In the genomic region with DNA sequence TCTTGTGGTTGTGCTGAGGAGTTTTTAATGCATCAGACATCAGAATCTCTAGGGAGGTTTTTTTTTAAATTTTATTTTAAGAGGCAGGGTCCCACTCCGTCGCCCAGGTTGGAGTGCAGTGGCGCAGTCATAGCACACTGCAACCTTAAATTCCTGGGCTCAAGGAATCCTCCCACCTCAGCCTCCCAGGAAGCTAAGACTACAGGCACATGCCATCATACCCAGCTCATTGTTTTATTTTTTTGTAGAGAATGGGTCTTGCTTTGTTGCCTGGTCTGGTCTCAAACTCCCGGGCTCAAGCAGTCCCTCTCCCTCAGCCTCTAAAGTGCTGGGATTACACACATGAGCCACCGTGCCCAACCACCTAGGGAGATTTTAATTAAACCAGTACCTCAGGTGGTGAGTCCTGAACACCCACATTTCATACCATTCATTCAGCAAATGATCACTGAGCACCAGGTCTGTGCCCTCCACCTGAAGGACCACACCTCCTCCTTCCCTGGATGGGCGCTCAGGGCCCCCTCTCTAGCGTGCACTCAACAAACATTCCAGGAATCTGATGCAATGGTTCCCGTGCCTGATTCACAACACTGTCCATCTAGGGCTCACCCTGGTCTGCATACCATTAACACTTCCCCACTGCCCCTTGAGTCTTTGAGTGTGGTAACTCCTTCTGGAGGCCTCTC, we compare ENCODE assay signal across 14 cellular contexts. TPM values are rescaled to one million over a fixed set of nuclear protein-coding genes. Genes with fewer than 3 reads are reported as not detected.
DNase-seq lines count a peak whose midpoint lies in the region; ATAC-seq, FAIRE-seq and TF ChIP-seq lines count a peak whose summit lies in the region.
"Had no signal": no experiment of that assay in that cellular context is flagged by ENCODE, and none has a peak within 500 bp of the region (broad histone marks: within the 10 kb centered on the region; RNA-seq: fewer than 3 reads in every experiment).

No MANE protein-coding gene starts in this region.

- H3K18ac ChIP-seq in neuronal stem cell (ENCODE audit: low read length) = no peak overlapping the region

- RAD21 ChIA-PET in GM12878 (lab: Charles Lee; ENCODE audit: unreplicated experiment) = interaction anchor here (0.9 to 1.0 kb wide), 2 partner anchors 9 to 21 kb away, joined by 4 read pairs; a partner anchor contains a TSS

- ATAC-seq in A549 (peak; percentile 77 to 81), GM12878 (no peak), GM21423 (IDR thresholded peaks at IDR 0.05; ENCODE audit: unreplicated experiment) (no peak), GM18858 (IDR thresholded peaks at IDR 0.05; ENCODE audit: unreplicated experiment) (no peak)
- ATAC-seq: CD8-positive, alpha-beta T cell had no signal

- TF ChIP-seq RAD21 in A549 (conservative IDR thresholded peaks at IDR 0.05 in 1 of 2, IDR thresholded peaks at IDR 0.05 in 1 of 2) = no peak
- TF ChIP-seq RAD21 in GM12878 (IDR thresholded peaks at IDR 0.05; ENCODE audit: insufficient read depth, low read depth, low read length) = no peak

- H3K9me3 ChIP-seq in A549 = no peaks in the 10 kb centered on the region
- H3K9me3 ChIP-seq in GM23248 (ENCODE audit: low read depth) = no peaks in the 10 kb centered on the region
- H3K9me3 ChIP-seq in GM12878 (replicated peaks; ENCODE audit: control insufficient read depth, insufficient read depth, low read length) = no peaks in the 10 kb centered on the region
- no peaks in the 10 kb centered on the region for H3K9me3 ChIP-seq in neuronal stem cell (replicated peaks in 1 of 2; ENCODE audit: control insufficient read depth in 2 of 2, insufficient read depth in 1 of 2, low read depth in 1 of 2, low read length in 2 of 2)

- H3K27ac ChIP-seq in A549 = peak overlapping the region; percentile 69 to 85
- peak overlapping the region; percentile 81 for H3K27ac ChIP-seq in GM23248
- no peak overlapping the region for H3K27ac ChIP-seq in GM12878 (ENCODE audit: control insufficient read depth, insufficient read depth)
- no peak overlapping the region for H3K27ac ChIP-seq in neuronal stem cell (replicated peaks; ENCODE audit: low read length)

- H3K36me3 ChIP-seq in GM23248 (ENCODE audit: low read depth) = no peaks in the 10 kb centered on the region
- no peaks in the 10 kb centered on the region for H3K36me3 ChIP-seq in GM12878 (ENCODE audit: control insufficient read depth in 2 of 2, insufficient read depth in 2 of 2, low read length in 1 of 2)
- no peaks in the 10 kb centered on the region for H3K36me3 ChIP-seq in neuronal stem cell (replicated peaks in 1 of 2; ENCODE audit: control insufficient read depth in 2 of 2, insufficient read depth in 2 of 2, low read length in 2 of 2)

- no peak overlapping the region for H2BK12ac ChIP-seq in neuronal stem cell (ENCODE audit: low read length)

- no peak overlapping the region for H4K91ac ChIP-seq in neuronal stem cell (ENCODE audit: low read depth, low read length, poor library complexity)

- H2BK120ac ChIP-seq in neuronal stem cell (ENCODE audit: low read depth, low read length) = no peak overlapping the region

- no peak overlapping the region for H2BK15ac ChIP-seq in neuronal stem cell (ENCODE audit: low read length)

- H3K79me2 ChIP-seq in GM23248 (ENCODE audit: insufficient read depth) = no peaks in the 10 kb centered on the region
- no peaks in the 10 kb centered on the region for H3K79me2 ChIP-seq in GM12878 (ENCODE audit: control insufficient read depth, insufficient read depth, low read length)

- H3K27me3 ChIP-seq in GM23248 (replicated peaks; ENCODE audit: insufficient read depth) (no peaks in the 10 kb centered on the region), GM12878 (replicated peaks in 1 of 2; ENCODE audit: control insufficient read depth in 2 of 2, insufficient read depth in 2 of 2, low read length in 1 of 2) (no peaks in the 10 kb centered on the region), neuronal stem cell (ENCODE audit: control insufficient read depth in 3 of 3, insufficient read depth in 3 of 3, low read depth in 1 of 3, low read length in 3 of 3) (no peaks in the 10 kb centered on the region)

- no peak overlapping the region for H2BK5ac ChIP-seq in neuronal stem cell (ENCODE audit: low read length)

- intact Hi-C loops in GM12878 (cut with micrococcal nuclease; ENCODE audit: unreplicated experiment) = no loop called here

- peak overlapping the region; percentile 54 for H3K4me2 ChIP-seq in A549
- peak overlapping the region; percentile 31 for H3K4me2 ChIP-seq in GM23248 (ENCODE audit: unreplicated experiment)
- no peak overlapping the region for H3K4me2 ChIP-seq in GM12878 (ENCODE audit: control insufficient read depth, insufficient read depth)
- no peak overlapping the region for H3K4me2 ChIP-seq in neuronal stem cell (ENCODE audit: insufficient read depth, low read length, poor library complexity, severe bottlenecking)

- H3K23ac ChIP-seq in neuronal stem cell (ENCODE audit: low read depth, low read length, poor library complexity) = no peak overlapping the region

- H3F3A ChIP-seq in GM23248 (ENCODE audit: insufficient read depth) = peaks cover 26% of the 10 kb centered on the region

- no peak overlapping the region for H3K4ac ChIP-seq in neuronal stem cell (ENCODE audit: low read length)

- 44% methylated on average over 8 of the region's 8 CpGs for WGBS in A549 (ENCODE audit: missing lambda C conversion rate)
- 72 to 75% methylated on average over 8 of the region's 8 CpGs for WGBS in GM23248 (ENCODE audit: low coverage in 1 of 2, low lambda C conversion rate in 2 of 2, missing lambda C conversion rate in 2 of 2), 2 experiments
- 83% methylated on average over 8 of the region's 8 CpGs for WGBS in GM12878 (ENCODE audit: insufficient coverage, insufficient replicate concordance, low lambda C conversion rate, missing lambda C conversion rate)
- WGBS in neuronal stem cell (ENCODE audit: extremely low coverage in 2 of 2, insufficient read length in 2 of 2, insufficient replicate concordance in 1 of 2), 2 donors = no CpG with 5 or more reads among the region's 8 CpGs

- no peak for TF ChIP-seq CTCF in A549 (IDR thresholded peaks at IDR 0.05)
- TF ChIP-seq CTCF in GM12878 (IDR thresholded peaks at IDR 0.05 in 2 of 3, conservative IDR thresholded peaks at IDR 0.05 in 1 of 3; ENCODE audit: control insufficient read depth in 2 of 3, extremely low read depth in 1 of 3, insufficient read depth in 1 of 3, low read depth in 3 of 3, low read length in 3 of 3) = no peak

- TF ChIP-seq EP300 in A549 (IDR thresholded peaks at IDR 0.05) (no peak), GM12878 (IDR thresholded peaks at IDR 0.05; ENCODE audit: borderline replicate concordance in 1 of 2, control insufficient read depth in 1 of 2, low read depth in 2 of 2, low read length in 2 of 2) (no peak)

- no peaks in the 10 kb centered on the region for H3K9me2 ChIP-seq in GM23248 (ENCODE audit: insufficient read depth)

- in situ Hi-C loops in GM23248 (cut with MboI) = no loop called here
- in situ Hi-C loops in GM12878 (cut with MboI) = no loop called here

- no TSS peak for BruUV-seq in GM12878 (replicated peaks; lab: Mats Ljungman, UMichigan)

- POLR2A ChIA-PET in A549 (lab: Yijun Ruan, JAX) = interaction anchor here (0.6 kb wide), 1 partner anchor 10 kb away, joined by 3 read pairs; a partner anchor contains a TSS
- POLR2A ChIA-PET in GM12878 (lab: Charles Lee) = no interaction called here

- no peaks in the 10 kb centered on the region for H4K20me1 ChIP-seq in GM23248 (ENCODE audit: insufficient read depth)
- no peaks in the 10 kb centered on the region for H4K20me1 ChIP-seq in GM12878 (ENCODE audit: control insufficient read depth, insufficient read depth)

- TF ChIP-seq POLR2A in A549 (IDR thresholded peaks at IDR 0.05; ENCODE audit: low read length) = no peak
- TF ChIP-seq POLR2A in GM12878 (IDR thresholded peaks at IDR 0.05; ENCODE audit: low read depth, low read length) = no peak

- H2AFZ ChIP-seq in GM23248 (no peak overlapping the region), GM12878 (ENCODE audit: control insufficient read depth, low read depth, low read length) (no peak overlapping the region), neuronal stem cell (ENCODE audit: low read length) (no peak overlapping the region)

- H2AK5ac ChIP-seq in neuronal stem cell (ENCODE audit: low read depth, low read length) = no peak overlapping the region

- CTCF ChIA-PET in A549 (lab: Yijun Ruan, JAX) (no interaction called here), GM12878 (lab: Yijun Ruan, JAX) (interaction anchor here (1.4 kb wide), 1 partner anchor 73 kb away, joined by 5 read pairs; no protein-coding TSS in a partner anchor)

- no peak overlapping the region for H3K4me3 ChIP-seq in A549
- H3K4me3 ChIP-seq in GM23248 = no peak overlapping the region
- H3K4me3 ChIP-seq in GM12878 = no peak overlapping the region
- no peak overlapping the region for H3K4me3 ChIP-seq in neuronal stem cell (ENCODE audit: low read length in 2 of 2)

- peaks cover 52% of the 10 kb centered on the region for H3K4me1 ChIP-seq in A549
- peaks cover 36% of the 10 kb centered on the region for H3K4me1 ChIP-seq in GM23248 (ENCODE audit: insufficient read depth)
- H3K4me1 ChIP-seq in GM12878 (ENCODE audit: control insufficient read depth, insufficient read depth, low read length) = no peaks in the 10 kb centered on the region; the same call in 1 of the 2 replicates
- peaks cover 0 to 3% of the 10 kb centered on the region in 2 donors for H3K4me1 ChIP-seq in neuronal stem cell (ENCODE audit: control insufficient read depth in 2 of 2, insufficient read depth in 1 of 2, low read depth in 1 of 2, low read length in 2 of 2)

- DNase-seq in A549 (ENCODE audit: low read depth in 1 of 2, low spot score in 1 of 2) = peak; percentile 47 to 64
- peak; percentile 71 for DNase-seq in GM23248
- DNase-seq in GM12878 (ENCODE audit: low read depth, low spot score) = no peak
- DNase-seq in kidney tubule cell (ENCODE audit: low spot score) = peak; percentile 96
- no peak for DNase-seq in neuronal stem cell (ENCODE audit: low spot score)
- DNase-seq in NOMO-1 treated with dmso at 0.1 percent for 144 hours (lab: John Stamatoyannopoulos, UW; ENCODE audit: unreplicated experiment) = no peak
- DNase-seq: activated naive CD4-positive, alpha-beta T cell treated with anti-CD3 and anti-CD28 coated beads, Interleukin-2, amount 50 U/mL, for 16 hours; CD8-positive, alpha-beta T cell; kidney; NCI-H2171 treated with DMSO at 0.1 percent for 48 hours; posterior cingulate gyrus had no signal

- H3K79me1 ChIP-seq in neuronal stem cell (ENCODE audit: low read depth, low read length) = peaks cover 2% of the 10 kb centered on the region

- FAIRE-seq in A549 (lab: Jason Lieb, UNC) (no peak), GM12878 (lab: Jason Lieb, UNC) (peak; percentile 23)
- FAIRE-seq: endometrium, kidney had no signal

- H3K9ac ChIP-seq in GM23248 (no peak overlapping the region), GM12878 (ENCODE audit: control insufficient read depth, insufficient read depth, low read length) (no peak overlapping the region), neuronal stem cell (ENCODE audit: low read depth, low read length, poor library complexity) (no peak overlapping the region)

- H4K8ac ChIP-seq in neuronal stem cell (ENCODE audit: low read depth, low read length) = no peak overlapping the region

- SMC1A ChIA-PET in GM12878 (lab: Charles Lee; ENCODE audit: uncharacterized antibody, unreplicated experiment) = interaction anchor here (1.6 kb wide), 1 partner anchor 10 kb away, joined by 3 read pairs; a partner anchor contains a TSS

- H3K14ac ChIP-seq in neuronal stem cell (ENCODE audit: low read length) = no peak overlapping the region

RNA-seq across cellular contexts. Expression of a gene that starts 9.5 kb away (rescaled TPM):
- polyA plus RNA-seq in A549 (2011; rRNA removed) (92.1 and 162 TPM in 2 replicates), A549 (2017; fragmentation: RNase III; extraction: RNeasy Plus Mini Kit Qiagen cat#74134 plus additional on column Dnase treatment) (158 to 215 TPM (median 167 TPM) in 3 replicates), GM23248 (2016; fragmentation: Nextera tagmentation; extraction: Ambion mirVana) (282 and 287 TPM in 2 replicates), GM12878 (2011; rRNA removed) (42.4 and 98.6 TPM in 2 replicates), GM12878 (2014; fragmentation: Illumina TruSeq; extraction: Trizol) (123 and 125 TPM in 2 replicates), GM12878 (2014; fragmentation: Nextera tagmentation; extraction: Ambion mirVana) (1 to 10 TPM; 5.1 to 8.1 TPM), GM12878 (2014; rRNA removed) (165 and 198 TPM in 2 replicates), GM12878 (2016; fragmentation: Nextera tagmentation; extraction: Ambion mirVana) (100 to 1,000 TPM; 228 to 236 TPM)
- polyA plus RNA-seq in A549 (2012; cell fraction: cytosol; rRNA removed) = 112 and 118 TPM in 2 replicates
- 202 and 239 TPM in 2 replicates for polyA plus RNA-seq in A549 (2012; cell fraction: nucleus; rRNA removed)
- 460 and 534 TPM in 2 replicates for polyA minus RNA-seq in A549 (2011; rRNA and poly(A)+ RNA removed)
- total RNA-seq in GM23248 (2014; rRNA removed; shearing (Covaris generic)) = 420 and 453 TPM in 2 replicates
- total RNA-seq in GM12878 (2013; cell fraction: nucleolus; rRNA removed) = 209 and 215 TPM in 2 replicates
- total RNA-seq in GM12878 (2014; rRNA removed) (185 and 216 TPM in 2 replicates), GM12878 (2014; rRNA removed; fragmentation: Illumina TruSeq; extraction: Trizol) (82.8 and 83.1 TPM in 2 replicates), GM12878 (2021) (497 and 525 TPM in 2 replicates)
- 79.9 TPM for polyA plus RNA-seq in GM12878 (2011; ENCODE audit: low read depth)
- 51.0 and 59.8 TPM in 2 replicates for polyA plus RNA-seq in GM12878 (2011; cell fraction: cytosol; rRNA removed)
- polyA plus RNA-seq in GM12878 (2011; cell fraction: nucleus; rRNA removed) = 91.7 and 127 TPM in 2 replicates
- polyA plus RNA-seq in GM12878 (2012) = 154 and 166 TPM in 2 replicates
- polyA minus RNA-seq in GM12878 (2011; rRNA and poly(A)+ RNA removed) = 168 and 298 TPM in 2 replicates
- polyA minus RNA-seq in GM12878 (2011; cell fraction: cytosol; rRNA and poly(A)+ RNA removed) = 91.7 and 100 TPM in 2 replicates
- polyA minus RNA-seq in GM12878 (2011; cell fraction: nucleus; rRNA and poly(A)+ RNA removed) = 54.6 and 83.0 TPM in 2 replicates
- 60.4 TPM for polyA plus RNA-seq in neuronal stem cell (2013, experiment 1 of 2)
- polyA plus RNA-seq in neuronal stem cell (2013, experiment 2 of 2) = 59.3 TPM

Comparison
In these comparisons a context has a peak if more than half of its experiments do, and no peak if none do; other contexts are left out.
1. ATAC-seq: peak in A549 (2 of 2); none in GM12878 (single experiment), GM21423 (single experiment) and GM18858 (single experiment).
2. DNase-seq: peak in A549 (2 of 2), GM23248 (single experiment) and kidney tubule cell (single experiment); none in GM12878 (single experiment), neuronal stem cell (single experiment) and NOMO-1 treated with dmso at 0.1 percent for 144 hours (single experiment).
3. H3K27ac ChIP-seq: peak in A549 (2 of 2) and GM23248 (single experiment); none in GM12878 (single experiment) and neuronal stem cell (single experiment).
4. H3K4me2 ChIP-seq: peak in A549 (single experiment) and GM23248 (single experiment); none in GM12878 (single experiment) and neuronal stem cell (single experiment).